1 cellular context compared by ENCODE assay signal in the genomic region with DNA sequence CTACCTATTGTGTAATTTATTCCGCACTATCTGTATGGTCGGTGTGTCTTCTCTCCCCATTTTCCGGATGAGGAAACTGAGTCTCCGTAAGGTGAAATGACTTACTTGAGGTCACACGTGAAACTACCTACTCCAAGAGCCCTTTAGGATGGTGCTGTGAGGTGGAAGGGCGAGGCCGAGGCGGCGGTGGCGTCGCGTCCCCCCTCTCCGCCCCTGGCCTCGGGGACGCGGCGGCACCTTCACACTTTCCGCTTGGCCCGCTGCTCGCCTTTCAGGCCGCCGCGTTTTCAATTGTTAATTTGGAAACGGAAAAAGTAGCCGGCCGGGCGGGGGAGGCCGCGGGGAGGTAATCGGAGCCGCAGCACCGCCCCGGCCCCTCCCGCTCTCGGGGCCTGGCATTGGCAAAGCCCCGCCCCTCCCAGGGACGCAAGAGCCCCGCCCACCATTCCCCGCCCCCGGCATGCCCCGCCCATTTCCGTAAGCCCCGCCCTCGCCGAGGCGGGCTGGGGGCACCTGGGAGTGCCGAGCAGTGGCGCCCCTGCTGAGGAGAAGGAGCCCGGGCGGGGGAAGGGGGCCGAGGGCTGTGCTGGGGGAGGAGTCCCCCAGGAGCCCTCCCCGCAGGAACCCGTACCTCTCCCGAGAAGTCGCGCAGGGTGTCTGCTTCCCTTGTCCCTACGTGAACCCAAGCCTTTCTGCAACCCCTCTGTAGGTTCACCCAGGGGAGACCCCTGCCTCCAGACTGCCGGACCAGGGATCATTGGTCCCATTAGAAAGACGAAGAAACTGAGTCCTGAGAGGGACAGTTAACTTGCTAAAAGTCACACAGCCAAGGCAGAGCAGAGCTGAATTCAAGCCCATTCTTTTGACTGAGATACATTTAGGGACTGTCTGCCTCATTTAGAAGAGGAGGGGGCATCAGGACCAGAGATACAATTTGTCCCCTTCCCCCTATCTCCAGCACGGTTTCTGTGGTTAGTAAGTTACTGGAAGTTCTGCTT.
TF ChIP-seq lines count a peak whose summit lies in the region.

No MANE protein-coding gene starts in this region.

TF ChIP-seq in HepG2, 621 proteins besides CTCF, POLR2A, EP300 and RAD21 (continued from another document and continues in another):
- TF ChIP-seq, protein P1, sequence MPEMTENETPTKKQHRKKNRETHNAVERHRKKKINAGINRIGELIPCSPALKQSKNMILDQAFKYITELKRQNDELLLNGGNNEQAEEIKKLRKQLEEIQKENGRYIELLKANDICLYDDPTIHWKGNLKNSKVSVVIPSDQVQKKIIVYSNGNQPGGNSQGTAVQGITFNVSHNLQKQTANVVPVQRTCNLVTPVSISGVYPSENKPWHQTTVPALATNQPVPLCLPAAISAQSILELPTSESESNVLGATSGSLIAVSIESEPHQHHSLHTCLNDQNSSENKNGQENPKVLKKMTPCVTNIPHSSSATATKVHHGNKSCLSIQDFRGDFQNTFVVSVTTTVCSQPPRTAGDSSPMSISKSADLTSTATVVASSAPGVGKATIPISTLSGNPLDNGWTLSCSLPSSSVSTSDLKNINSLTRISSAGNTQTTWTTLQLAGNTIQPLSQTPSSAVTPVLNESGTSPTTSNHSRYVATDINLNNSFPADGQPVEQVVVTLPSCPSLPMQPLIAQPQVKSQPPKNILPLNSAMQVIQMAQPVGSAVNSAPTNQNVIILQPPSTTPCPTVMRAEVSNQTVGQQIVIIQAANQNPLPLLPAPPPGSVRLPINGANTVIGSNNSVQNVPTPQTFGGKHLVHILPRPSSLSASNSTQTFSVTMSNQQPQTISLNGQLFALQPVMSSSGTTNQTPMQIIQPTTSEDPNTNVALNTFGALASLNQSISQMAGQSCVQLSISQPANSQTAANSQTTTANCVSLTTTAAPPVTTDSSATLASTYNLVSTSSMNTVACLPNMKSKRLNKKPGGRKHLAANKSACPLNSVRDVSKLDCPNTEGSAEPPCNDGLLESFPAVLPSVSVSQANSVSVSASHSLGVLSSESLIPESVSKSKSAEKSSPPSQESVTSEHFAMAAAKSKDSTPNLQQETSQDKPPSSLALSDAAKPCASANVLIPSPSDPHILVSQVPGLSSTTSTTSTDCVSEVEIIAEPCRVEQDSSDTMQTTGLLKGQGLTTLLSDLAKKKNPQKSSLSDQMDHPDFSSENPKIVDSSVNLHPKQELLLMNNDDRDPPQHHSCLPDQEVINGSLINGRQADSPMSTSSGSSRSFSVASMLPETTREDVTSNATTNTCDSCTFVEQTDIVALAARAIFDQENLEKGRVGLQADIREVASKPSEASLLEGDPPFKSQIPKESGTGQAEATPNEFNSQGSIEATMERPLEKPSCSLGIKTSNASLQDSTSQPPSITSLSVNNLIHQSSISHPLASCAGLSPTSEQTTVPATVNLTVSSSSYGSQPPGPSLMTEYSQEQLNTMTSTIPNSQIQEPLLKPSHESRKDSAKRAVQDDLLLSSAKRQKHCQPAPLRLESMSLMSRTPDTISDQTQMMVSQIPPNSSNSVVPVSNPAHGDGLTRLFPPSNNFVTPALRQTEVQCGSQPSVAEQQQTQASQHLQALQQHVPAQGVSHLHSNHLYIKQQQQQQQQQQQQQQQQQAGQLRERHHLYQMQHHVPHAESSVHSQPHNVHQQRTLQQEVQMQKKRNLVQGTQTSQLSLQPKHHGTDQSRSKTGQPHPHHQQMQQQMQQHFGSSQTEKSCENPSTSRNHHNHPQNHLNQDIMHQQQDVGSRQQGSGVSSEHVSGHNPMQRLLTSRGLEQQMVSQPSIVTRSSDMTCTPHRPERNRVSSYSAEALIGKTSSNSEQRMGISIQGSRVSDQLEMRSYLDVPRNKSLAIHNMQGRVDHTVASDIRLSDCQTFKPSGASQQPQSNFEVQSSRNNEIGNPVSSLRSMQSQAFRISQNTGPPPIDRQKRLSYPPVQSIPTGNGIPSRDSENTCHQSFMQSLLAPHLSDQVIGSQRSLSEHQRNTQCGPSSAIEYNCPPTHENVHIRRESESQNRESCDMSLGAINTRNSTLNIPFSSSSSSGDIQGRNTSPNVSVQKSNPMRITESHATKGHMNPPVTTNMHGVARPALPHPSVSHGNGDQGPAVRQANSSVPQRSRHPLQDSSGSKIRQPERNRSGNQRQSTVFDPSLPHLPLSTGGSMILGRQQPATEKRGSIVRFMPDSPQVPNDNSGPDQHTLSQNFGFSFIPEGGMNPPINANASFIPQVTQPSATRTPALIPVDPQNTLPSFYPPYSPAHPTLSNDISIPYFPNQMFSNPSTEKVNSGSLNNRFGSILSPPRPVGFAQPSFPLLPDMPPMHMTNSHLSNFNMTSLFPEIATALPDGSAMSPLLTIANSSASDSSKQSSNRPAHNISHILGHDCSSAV (CRISPR knock-in tag; IDR thresholded peaks at IDR 0.05; ENCODE audit: borderline replicate concordance), result no peak
- TF ChIP-seq, protein P2, sequence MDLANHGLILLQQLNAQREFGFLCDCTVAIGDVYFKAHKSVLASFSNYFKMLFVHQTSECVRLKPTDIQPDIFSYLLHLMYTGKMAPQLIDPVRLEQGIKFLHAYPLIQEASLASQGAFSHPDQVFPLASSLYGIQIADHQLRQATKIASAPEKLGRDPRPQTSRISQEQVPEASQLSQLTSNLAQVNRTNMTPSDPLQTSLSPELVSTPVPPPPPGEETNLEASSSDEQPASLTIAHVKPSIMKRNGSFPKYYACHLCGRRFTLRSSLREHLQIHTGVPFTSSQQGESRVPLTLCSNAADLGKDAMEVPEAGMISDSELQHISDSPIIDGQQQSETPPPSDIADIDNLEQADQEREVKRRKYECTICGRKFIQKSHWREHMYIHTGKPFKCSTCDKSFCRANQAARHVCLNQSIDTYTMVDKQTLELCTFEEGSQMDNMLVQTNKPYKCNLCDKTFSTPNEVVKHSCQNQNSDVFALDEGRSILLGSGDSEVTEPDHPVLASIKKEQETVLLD (CRISPR knock-in tag; IDR thresholded peaks at IDR 0.05; ENCODE audit: low read depth), result no peak
- TF ChIP-seq POLR2G (IDR thresholded peaks at IDR 0.05; ENCODE audit: low read depth, low read length) (no peak), PATZ1 (CRISPR knock-in tag; IDR thresholded peaks at IDR 0.05) (peak; percentile 68), FOXJ3 (CRISPR knock-in tag; IDR thresholded peaks at IDR 0.05; ENCODE audit: borderline replicate concordance) (no peak), ATF7-NPFF (CRISPR knock-in tag; IDR thresholded peaks at IDR 0.05; ENCODE audit: low read depth) (no peak), PHF8 (CRISPR knock-in tag; IDR thresholded peaks at IDR 0.05) (no peak), SOX13 (IDR thresholded peaks at IDR 0.05) (no peak), SOX13 (CRISPR knock-in tag; conservative IDR thresholded peaks at IDR 0.05 in 1 of 2, IDR thresholded peaks at IDR 0.05 in 1 of 2) (0 out of 4 replicates have a peak, but pooled peaks of 1 of the 2 experiments have one; percentile 15), ELF3 (CRISPR knock-in tag; IDR thresholded peaks at IDR 0.05) (no peak), RCOR2 (CRISPR knock-in tag; IDR thresholded peaks at IDR 0.05) (0 out of 2 replicates have a peak, but pooled peaks have one; percentile 37), ZNF609 (CRISPR knock-in tag; IDR thresholded peaks at IDR 0.05; ENCODE audit: borderline replicate concordance) (no peak), GABPA (IDR thresholded peaks at IDR 0.05; ENCODE audit: low read depth, low read length) (no peak), GABPA (CRISPR knock-in tag; IDR thresholded peaks at IDR 0.05; ENCODE audit: low read depth) (no peak), ZNF614 (CRISPR knock-in tag; IDR thresholded peaks at IDR 0.05; ENCODE audit: borderline replicate concordance) (no peak), ZNF251 (CRISPR knock-in tag; IDR thresholded peaks at IDR 0.05) (no peak), SP1 (IDR thresholded peaks at IDR 0.05) (no peak), SP1 (CRISPR knock-in tag; IDR thresholded peaks at IDR 0.05) (0 out of 2 replicates have a peak, but pooled peaks have one; percentile 37), RBFOX2 (IDR thresholded peaks at IDR 0.05; ENCODE audit: low read depth, low read length) (no peak), YEATS4 (CRISPR knock-in tag; IDR thresholded peaks at IDR 0.05; ENCODE audit: borderline replicate concordance) (no peak), ZNF232 (CRISPR knock-in tag; IDR thresholded peaks at IDR 0.05; ENCODE audit: borderline replicate concordance) (no peak), MTA3 (CRISPR knock-in tag; IDR thresholded peaks at IDR 0.05) (no peak), GPBP1L1 (CRISPR knock-in tag; IDR thresholded peaks at IDR 0.05) (no peak), ZNF850 (CRISPR knock-in tag; conservative IDR thresholded peaks at IDR 0.05) (no peak), SP5 (CRISPR knock-in tag; IDR thresholded peaks at IDR 0.05; ENCODE audit: borderline replicate concordance, low read depth) (0 out of 2 replicates have a peak, but pooled peaks have one; percentile 19), ZSCAN25 (CRISPR knock-in tag; IDR thresholded peaks at IDR 0.05) (no peak), SNAI1 (CRISPR knock-in tag; IDR thresholded peaks at IDR 0.05; ENCODE audit: borderline replicate concordance) (no peak), ARNT2 (CRISPR knock-in tag; IDR thresholded peaks at IDR 0.05; ENCODE audit: low read depth) (no peak), HBP1 (CRISPR knock-in tag; IDR thresholded peaks at IDR 0.05; ENCODE audit: low read depth) (no peak), SRSF4 (IDR thresholded peaks at IDR 0.05; ENCODE audit: low read depth, low read length, poor library complexity, severe bottlenecking) (no peak), FOXK1 (CRISPR knock-in tag; IDR thresholded peaks at IDR 0.05; ENCODE audit: borderline replicate concordance, low read depth) (no peak)
- TF ChIP-seq, protein P3, sequence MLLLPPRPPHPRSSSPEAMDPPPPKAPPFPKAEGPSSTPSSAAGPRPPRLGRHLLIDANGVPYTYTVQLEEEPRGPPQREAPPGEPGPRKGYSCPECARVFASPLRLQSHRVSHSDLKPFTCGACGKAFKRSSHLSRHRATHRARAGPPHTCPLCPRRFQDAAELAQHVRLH (CRISPR knock-in tag; IDR thresholded peaks at IDR 0.05; ENCODE audit: borderline replicate concordance, low read depth), result no peak
- TF ChIP-seq, protein P4, sequence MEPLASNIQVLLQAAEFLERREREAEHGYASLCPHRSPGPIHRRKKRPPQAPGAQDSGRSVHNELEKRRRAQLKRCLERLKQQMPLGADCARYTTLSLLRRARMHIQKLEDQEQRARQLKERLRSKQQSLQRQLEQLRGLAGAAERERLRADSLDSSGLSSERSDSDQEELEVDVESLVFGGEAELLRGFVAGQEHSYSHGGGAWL (CRISPR knock-in tag; IDR thresholded peaks at IDR 0.05), result 0 out of 2 replicates have a peak, but pooled peaks have one; percentile 22
